1 cellular context compared by ENCODE assay signal in genomic region chr9:105959491-105959890, GRCh38.
TF ChIP-seq lines count a peak whose summit lies in the region.

No MANE protein-coding gene starts in this region.

TF ChIP-seq in GM23338, 12 proteins besides CTCF, POLR2A, EP300 and RAD21 (continued from another document):
- TF ChIP-seq ZNF462 (CRISPR knock-in tag; IDR thresholded peaks at IDR 0.05) (no peak), REST (IDR thresholded peaks at IDR 0.05; ENCODE audit: unreplicated experiment) (no peak), EZH2phosphoT487 (IDR thresholded peaks at IDR 0.05; ENCODE audit: unreplicated experiment) (no peak), CREB1 (CRISPR knock-in tag; IDR thresholded peaks at IDR 0.05; ENCODE audit: low read depth) (no peak), STAT1 (IDR thresholded peaks at IDR 0.05; ENCODE audit: unreplicated experiment) (no peak), EZH2 (IDR thresholded peaks at IDR 0.05; ENCODE audit: low read depth, unreplicated experiment) (no peak)
